In the genomic region with DNA sequence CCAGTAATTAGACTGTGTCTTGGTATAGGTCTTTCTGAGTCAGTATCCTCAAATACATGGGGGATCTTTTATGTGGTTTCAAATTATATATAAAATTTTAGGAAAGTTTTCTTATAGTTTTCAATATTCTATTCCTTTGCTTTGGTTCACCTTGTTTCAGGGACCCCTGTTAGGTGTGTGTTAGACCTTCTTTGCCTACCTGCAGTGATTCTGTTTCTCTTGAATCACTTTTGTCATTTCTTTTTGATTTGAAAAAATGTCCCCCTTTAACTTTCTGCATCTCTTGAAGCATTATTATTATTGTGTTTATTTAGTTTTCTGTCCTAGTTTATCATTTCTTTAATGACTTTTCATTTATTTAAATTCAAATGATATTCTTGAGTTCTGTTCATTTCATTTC, we compare ENCODE assay signal across 21 cellular contexts.
DNase-seq lines count a peak whose midpoint lies in the region; ATAC-seq and TF ChIP-seq lines count a peak whose summit lies in the region.
"Had no signal": no experiment of that assay in that cellular context is flagged by ENCODE, and none has a peak within 500 bp of the region (broad histone marks: within the 10 kb centered on the region; RNA-seq: fewer than 3 reads in every experiment).

No MANE protein-coding gene starts in this region.

- H3K4me2 ChIP-seq in mesendoderm (ENCODE audit: low read length), result no peak overlapping the region
- H3K4me2 ChIP-seq: BLaER1 had no signal

- H2AK5ac ChIP-seq in mesendoderm (ENCODE audit: low read length), result no peak overlapping the region

- ATAC-seq in right cardiac atrium, result no peak

- H3K9ac ChIP-seq in mesendoderm (ENCODE audit: low read length), result no peak overlapping the region
- H3K9ac ChIP-seq: BLaER1 had no signal

- POLR2A ChIA-PET in HEK293 (lab: Yijun Ruan, JAX), result no interaction called here

- no peak overlapping the region for H3K23ac ChIP-seq in mesendoderm (ENCODE audit: low read length)

- CTCF ChIA-PET in HEK293 (lab: Yijun Ruan, JAX), result interaction anchor here (0.7 kb wide), 2 partner anchors 43 to 514 kb away, joined by 3 read pairs; no protein-coding TSS in a partner anchor

- no peak overlapping the region for H2BK120ac ChIP-seq in mesendoderm (ENCODE audit: low read depth, low read length)

- H3K9me3 ChIP-seq in left ventricle myocardium inferior (replicated peaks) (peaks cover 22% of the 10 kb centered on the region), right cardiac atrium (ENCODE audit: control insufficient read depth, low read length) (no peaks in the 10 kb centered on the region), HEK293 (ENCODE audit: control insufficient read depth, insufficient read depth, low read depth, low read length) (no peaks in the 10 kb centered on the region)
- H3K9me3 ChIP-seq: MG63 had no signal

- no peak overlapping the region for H3K18ac ChIP-seq in mesendoderm (ENCODE audit: low read length)

- no peaks in the 10 kb centered on the region for H3K79me2 ChIP-seq in mesendoderm (ENCODE audit: control insufficient read depth, insufficient read depth, low read length)

- H3K36me3 ChIP-seq in left ventricle myocardium inferior (no peaks in the 10 kb centered on the region), HEK293 (ENCODE audit: control insufficient read depth in 2 of 2, insufficient read depth in 1 of 2, low read length in 2 of 2) (no peaks in the 10 kb centered on the region), mesendoderm (ENCODE audit: control insufficient read depth, insufficient read depth, low read length) (no peaks in the 10 kb centered on the region)
- H3K36me3 ChIP-seq: BLaER1, MG63 had no signal

- no peak overlapping the region for H3K4ac ChIP-seq in mesendoderm (ENCODE audit: low read depth, low read length)

- no peak overlapping the region for H4K8ac ChIP-seq in mesendoderm (ENCODE audit: low read depth, low read length)

- H2BK15ac ChIP-seq in mesendoderm (replicated peaks; ENCODE audit: low read depth), result no peak overlapping the region

- H3K56ac ChIP-seq in mesendoderm (ENCODE audit: low read length), result no peak overlapping the region

- no peaks in the 10 kb centered on the region for H3K79me1 ChIP-seq in mesendoderm (ENCODE audit: low read length)

- H3K27me3 ChIP-seq in left ventricle myocardium inferior (ENCODE audit: low read depth) (no peaks in the 10 kb centered on the region), right cardiac atrium (ENCODE audit: control insufficient read depth, insufficient read depth) (no peaks in the 10 kb centered on the region), mesendoderm (ENCODE audit: insufficient read depth, low read length, poor library complexity) (no peaks in the 10 kb centered on the region)
- H3K27me3 ChIP-seq: BLaER1 had no signal

- DNase-seq in left ventricle myocardium inferior (no peak), right cardiac atrium (no peak), epithelial cell of esophagus (ENCODE audit: low read depth) (peak; percentile 31), left kidney (ENCODE audit: low read depth, low spot score) (peak; percentile 23), midbrain (lab: John Stamatoyannopoulos, UW) (no peak), NCI-H1417 (lab: John Stamatoyannopoulos, UW) (no peak), mesendoderm (no peak)
- DNase-seq: CD4-positive, alpha-beta T cell; COR-L47; EL; GF-D8; GOT3; MG63; NCI-H1417 treated with DMSO at 0.1 percent for 48 hours; NCI-H187; NCI-H2107; NCI-H510A; NCI-H748 treated with DMSO at 0.1 percent for 48 hours; NK-92 treated with Interleukin-12 subunit alpha and Interleukin-12 subunit beta, amount 100 ng/mL, for 24 hours had no signal

- TF ChIP-seq CTCF in left ventricle myocardium inferior (IDR thresholded peaks at IDR 0.05; ENCODE audit: borderline replicate concordance), result no peak
- TF ChIP-seq CTCF in HEK293 (tag by site-specific recombination; IDR thresholded peaks at IDR 0.05), result no peak
- TF ChIP-seq CTCF in epithelial cell of esophagus (IDR thresholded peaks at IDR 0.05; ENCODE audit: insufficient read depth, low read depth, low read length, missing control alignments), result no peak

- H4K5ac ChIP-seq in mesendoderm (ENCODE audit: low read length), result no peak overlapping the region

- peaks cover 81% of the 10 kb centered on the region for H3K4me1 ChIP-seq in left ventricle myocardium inferior
- H3K4me1 ChIP-seq in right cardiac atrium (ENCODE audit: control insufficient read depth, insufficient read depth, low read length), result peaks cover 13% of the 10 kb centered on the region
- H3K4me1 ChIP-seq in HEK293 (ENCODE audit: control insufficient read depth, insufficient read depth, low read length), result no peaks in the 10 kb centered on the region
- no peaks in the 10 kb centered on the region for H3K4me1 ChIP-seq in mesendoderm (ENCODE audit: control insufficient read depth, low read depth, low read length)
- H3K4me1 ChIP-seq: BLaER1 had no signal

- H2BK5ac ChIP-seq in mesendoderm (ENCODE audit: low read length), result no peak overlapping the region

- H3K4me3 ChIP-seq in left ventricle myocardium inferior (no peak overlapping the region), right cardiac atrium (ENCODE audit: low read length) (no peak overlapping the region), HEK293 (ENCODE audit: low read depth, low read length) (no peak overlapping the region), epithelial cell of esophagus (ENCODE audit: low read length) (no peak overlapping the region), mesendoderm (ENCODE audit: low read length) (no peak overlapping the region)
- H3K4me3 ChIP-seq: BLaER1, MG63 had no signal

- H3K27ac ChIP-seq in left ventricle myocardium inferior (replicated peaks) (peak overlapping the region; percentile 90), right cardiac atrium (ENCODE audit: low read length) (no peak overlapping the region), HEK293 (ENCODE audit: extremely low read depth, low read depth, low read length) (no peak overlapping the region), mesendoderm (ENCODE audit: low read depth, low read length) (no peak overlapping the region)
- H3K27ac ChIP-seq: BLaER1 had no signal

- intact Hi-C loops in left ventricle myocardium inferior (cut with micrococcal nuclease) (no loop called here), right cardiac atrium (cut with DNase I) (no loop called here)

TF ChIP-seq in HEK293, 187 proteins besides CTCF, POLR2A, EP300 and RAD21:
- peak; percentile 91 for TF ChIP-seq SETDB1 (IDR thresholded peaks at IDR 0.05; ENCODE audit: insufficient read length, low read length)
- TF ChIP-seq ZNF133 (tag by site-specific recombination; IDR thresholded peaks at IDR 0.05), result peak; percentile 93
- peak; percentile 69; the same call in 1 of the 2 replicates for TF ChIP-seq TRIM28 (IDR thresholded peaks at IDR 0.05; ENCODE audit: borderline replicate concordance, low read length)
- no peak for TF ChIP-seq ZNF37A (tag by site-specific recombination; IDR thresholded peaks at IDR 0.05)

Comparison
In these comparisons a context has a peak if more than half of its experiments do, and no peak if none do; other contexts are left out.
1. DNase-seq: peak in epithelial cell of esophagus (single experiment) and left kidney (single experiment); none in left ventricle myocardium inferior (single experiment), right cardiac atrium (0 of 3), midbrain (single experiment), NCI-H1417 (0 of 3) and mesendoderm (single experiment).